ENCODE assay signal across 8 cellular contexts in the genomic region with DNA sequence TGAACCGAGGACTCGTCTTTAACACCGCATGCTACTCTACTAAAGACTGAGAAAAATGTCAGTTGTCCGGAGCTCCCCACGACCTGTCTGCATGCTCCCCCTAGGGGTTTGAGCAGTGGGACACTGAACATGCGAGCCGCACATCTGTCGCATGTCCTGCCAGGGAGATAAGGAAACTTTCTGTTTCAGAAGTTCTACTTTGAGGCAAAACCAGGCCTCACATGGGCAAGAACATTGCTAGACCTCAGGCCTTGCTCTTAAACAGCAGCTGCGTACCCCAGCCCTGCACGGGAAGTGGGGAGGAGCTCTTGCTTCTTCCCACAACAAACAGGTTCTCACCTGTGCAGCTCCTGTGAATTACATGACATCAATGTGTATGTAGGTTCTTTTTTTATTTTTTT. TPM values are rescaled to one million over a fixed set of nuclear protein-coding genes. Genes with fewer than 3 reads are reported as not detected.
DNase-seq lines count a peak whose midpoint lies in the region; ATAC-seq, FAIRE-seq and TF ChIP-seq lines count a peak whose summit lies in the region.

No MANE protein-coding gene starts in this region.

- H3K4me1 ChIP-seq in HepG2 (ENCODE audit: insufficient read depth, low read length), result peaks cover 39% of the 10 kb centered on the region

- no TSS peak for BruUV-seq in HepG2 (replicated peaks; lab: Mats Ljungman, UMichigan)

- CTCF ChIA-PET in HepG2 (lab: Yijun Ruan, JAX; ENCODE audit: low intra/inter-chr PET ratio, low total read pairs), result no interaction called here

- peak overlapping the region; percentile 79 for H3K4me2 ChIP-seq in HepG2 (ENCODE audit: low read depth, low read length)

- ATAC-seq in GM18508 (IDR thresholded peaks at IDR 0.05; ENCODE audit: insufficient read depth, unreplicated experiment) (peak; percentile 38), HG02798 (IDR thresholded peaks at IDR 0.05; ENCODE audit: poor library complexity, unreplicated experiment) (peak; percentile 61), HepG2 (peak; percentile 96)

- peak overlapping the region; percentile 41 for H3K9ac ChIP-seq in HepG2 (ENCODE audit: insufficient read depth, low read depth, low read length)

- TF ChIP-seq EP300 in HepG2 (IDR thresholded peaks at IDR 0.05; ENCODE audit: low read depth in 2 of 2, low read length in 2 of 2) (no peak), HepG2 (CRISPR knock-in tag; IDR thresholded peaks at IDR 0.05; ENCODE audit: borderline replicate concordance) (no peak)

- H3K36me3 ChIP-seq in WERI-Rb-1 (no peaks in the 10 kb centered on the region), HepG2 (replicated peaks in 1 of 2; ENCODE audit: control insufficient read depth in 1 of 2, insufficient read depth in 2 of 2, low read length in 2 of 2) (no peaks in the 10 kb centered on the region)

- intact Hi-C loops in HepG2 (cut with micrococcal nuclease; ENCODE audit: unreplicated experiment), result no loop called here

- TF ChIP-seq CTCF in WERI-Rb-1 (IDR thresholded peaks at IDR 0.05; ENCODE audit: low read depth, low read length), result 0 out of 2 replicates have a peak, but pooled peaks have one; percentile 9
- peak; percentile 67 for TF ChIP-seq CTCF in HepG2 (CRISPR knock-in tag; IDR thresholded peaks at IDR 0.05)

- peak; percentile 77 for FAIRE-seq in HepG2 (lab: Jason Lieb, UNC)

- H2AFZ ChIP-seq in HepG2 (ENCODE audit: low read length), result peak overlapping the region; percentile 94

- TF ChIP-seq RAD21 in HepG2 (CRISPR knock-in tag; IDR thresholded peaks at IDR 0.05), result no peak

- in situ Hi-C loops in HepG2 (cut with HindIII; ENCODE audit: extremely low pct_ligation_motif_present, low pct_unique_long_range_greater_than_20kb), result no loop called here

- H3K4me3 ChIP-seq in WERI-Rb-1 (ENCODE audit: low read depth, low read length) (no peak overlapping the region), HepG2 (replicated peaks in 1 of 3; ENCODE audit: insufficient read depth in 1 of 3, low read depth in 2 of 3, low read length in 3 of 3) (peak overlapping the region in 2 of 3 experiments; percentile 40 to 57; a peak in 5 of 6 replicates)

- H3K79me2 ChIP-seq in HepG2 (ENCODE audit: insufficient read depth, low read length), result no peaks in the 10 kb centered on the region

- WGBS in HepG2 (ENCODE audit: low lambda C conversion rate), result 21% methylated on average over 10 of the region's 10 CpGs

- POLR2A ChIA-PET in HepG2 (lab: Yijun Ruan, JAX), result interaction anchor here (0.9 to 1.0 kb wide), 2 partner anchors 14 to 76 kb away, joined by 3 to 6 read pairs; a partner anchor contains a TSS

- H3K27me3 ChIP-seq in WERI-Rb-1 (ENCODE audit: insufficient read depth, low read depth, severe bottlenecking), result no peaks in the 10 kb centered on the region
- H3K27me3 ChIP-seq in HepG2 (ENCODE audit: control insufficient read depth in 1 of 2, insufficient read depth in 2 of 2, low read length in 2 of 2), result peaks cover 0 to 2% of the 10 kb centered on the region in 2 experiments; a peak in 1 of 5 replicates

- DNase-seq in WERI-Rb-1 (no peak), HepG2 (ENCODE audit: low spot score) (peak; percentile 30), amygdala (lab: John Stamatoyannopoulos, UW) (no peak), dedifferentiated amniotic fluid mesenchymal stem cell (ENCODE audit: extremely low spot score) (no peak), AG08395 (ENCODE audit: low spot score) (no peak), D341Med (ENCODE audit: low spot score) (no peak)

- H3K9me3 ChIP-seq in WERI-Rb-1 (ENCODE audit: severe bottlenecking) (no peaks in the 10 kb centered on the region), HepG2 (ENCODE audit: low read length) (no peaks in the 10 kb centered on the region)

- H4K20me1 ChIP-seq in HepG2 (ENCODE audit: insufficient read depth, low read length), result no peaks in the 10 kb centered on the region

- H3K27ac ChIP-seq in WERI-Rb-1 (no peak overlapping the region), HepG2 (ENCODE audit: extremely low read length, insufficient read depth, low read length) (no peak overlapping the region)

- TF ChIP-seq POLR2A in HepG2 (IDR thresholded peaks at IDR 0.05; ENCODE audit: insufficient read depth in 1 of 2, low read depth in 2 of 2, low read length in 2 of 2), result no peak

TF ChIP-seq in HepG2, 621 proteins besides CTCF, POLR2A, EP300 and RAD21 (continues in another document):
- no peak for TF ChIP-seq IRX3 (CRISPR knock-in tag; IDR thresholded peaks at IDR 0.05; ENCODE audit: borderline replicate concordance, low read depth)
- peak; percentile 47; the same call in 1 of the 2 replicates for TF ChIP-seq SALL1 (CRISPR knock-in tag; IDR thresholded peaks at IDR 0.05)
- TF ChIP-seq ZNF160 (CRISPR knock-in tag; IDR thresholded peaks at IDR 0.05), result no peak
- peak; percentile 25; the same call in 1 of the 2 replicates for TF ChIP-seq SMC3 (IDR thresholded peaks at IDR 0.05; ENCODE audit: low read length)
- TF ChIP-seq, protein P1, sequence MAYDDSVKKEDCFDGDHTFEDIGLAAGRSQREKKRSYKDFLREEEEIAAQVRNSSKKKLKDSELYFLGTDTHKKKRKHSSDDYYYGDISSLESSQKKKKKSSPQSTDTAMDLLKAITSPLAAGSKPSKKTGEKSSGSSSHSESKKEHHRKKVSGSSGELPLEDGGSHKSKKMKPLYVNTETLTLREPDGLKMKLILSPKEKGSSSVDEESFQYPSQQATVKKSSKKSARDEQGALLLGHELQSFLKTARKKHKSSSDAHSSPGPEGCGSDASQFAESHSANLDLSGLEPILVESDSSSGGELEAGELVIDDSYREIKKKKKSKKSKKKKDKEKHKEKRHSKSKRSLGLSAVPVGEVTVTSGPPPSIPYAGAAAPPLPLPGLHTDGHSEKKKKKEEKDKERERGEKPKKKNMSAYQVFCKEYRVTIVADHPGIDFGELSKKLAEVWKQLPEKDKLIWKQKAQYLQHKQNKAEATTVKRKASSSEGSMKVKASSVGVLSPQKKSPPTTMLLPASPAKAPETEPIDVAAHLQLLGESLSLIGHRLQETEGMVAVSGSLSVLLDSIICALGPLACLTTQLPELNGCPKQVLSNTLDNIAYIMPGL (CRISPR knock-in tag; IDR thresholded peaks at IDR 0.05; ENCODE audit: borderline replicate concordance in 1 of 2, low read depth in 1 of 2), result peak in 1 of 2 experiments; percentile 46; a peak in 1 of 4 replicates
- no peak for TF ChIP-seq SETDB1 (CRISPR knock-in tag; IDR thresholded peaks at IDR 0.05; ENCODE audit: borderline replicate concordance)
- no peak for TF ChIP-seq BRD4 (CRISPR knock-in tag; IDR thresholded peaks at IDR 0.05)
- TF ChIP-seq, protein P2, sequence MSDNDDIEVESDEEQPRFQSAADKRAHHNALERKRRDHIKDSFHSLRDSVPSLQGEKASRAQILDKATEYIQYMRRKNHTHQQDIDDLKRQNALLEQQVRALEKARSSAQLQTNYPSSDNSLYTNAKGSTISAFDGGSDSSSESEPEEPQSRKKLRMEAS (IDR thresholded peaks at IDR 0.05), result peak; percentile 41; the same call in 1 of the 2 replicates
- peak; percentile 62 for TF ChIP-seq XRCC5 (optimal IDR thresholded peaks at IDR 0.05; ENCODE audit: low read length)
- no peak for TF ChIP-seq ZNF557 (CRISPR knock-in tag; IDR thresholded peaks at IDR 0.05)
- 0 out of 2 replicates have a peak, but pooled peaks have one; percentile 37 for TF ChIP-seq ZNF546 (CRISPR knock-in tag; conservative IDR thresholded peaks at IDR 0.05)
- TF ChIP-seq, protein P3, sequence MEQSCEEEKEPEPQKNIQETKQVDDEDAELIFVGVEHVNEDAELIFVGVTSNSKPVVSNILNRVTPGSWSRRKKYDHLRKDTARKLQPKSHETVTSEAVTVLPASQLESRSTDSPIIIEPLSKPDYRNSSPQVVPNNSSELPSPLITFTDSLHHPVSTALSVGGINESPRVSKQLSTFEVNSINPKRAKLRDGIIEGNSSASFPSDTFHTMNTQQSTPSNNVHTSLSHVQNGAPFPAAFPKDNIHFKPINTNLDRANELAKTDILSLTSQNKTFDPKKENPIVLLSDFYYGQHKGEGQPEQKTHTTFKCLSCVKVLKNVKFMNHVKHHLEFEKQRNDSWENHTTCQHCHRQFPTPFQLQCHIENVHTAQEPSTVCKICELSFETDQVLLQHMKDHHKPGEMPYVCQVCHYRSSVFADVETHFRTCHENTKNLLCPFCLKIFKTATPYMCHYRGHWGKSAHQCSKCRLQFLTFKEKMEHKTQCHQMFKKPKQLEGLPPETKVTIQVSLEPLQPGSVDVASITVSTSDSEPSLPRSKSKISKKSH (CRISPR knock-in tag; IDR thresholded peaks at IDR 0.05; ENCODE audit: borderline replicate concordance), result 0 out of 2 replicates have a peak, but pooled peaks have one; percentile 30
- TF ChIP-seq SAP130 (CRISPR knock-in tag; IDR thresholded peaks at IDR 0.05; ENCODE audit: low read depth), result 0 out of 2 replicates have a peak, but pooled peaks have one; percentile 9

RNA-seq across cellular contexts. Expression of a gene that starts 30.3 kb away (rescaled TPM):
- total RNA-seq in HepG2 (2016; rRNA removed; fragmentation: Illumina TruSeq; extraction: Trizol), result 10.4 and 10.7 TPM in 2 replicates
- total RNA-seq in HepG2 (2016; cell fraction: cytosol; rRNA removed; fragmentation: Illumina TruSeq; extraction: Trizol; ENCODE audit: low read depth), result 4.8 and 6.9 TPM in 2 replicates
- total RNA-seq in HepG2 (2016; cell fraction: insoluble cytoplasmic fraction; rRNA removed; fragmentation: Illumina TruSeq; extraction: Trizol), result 8.1 and 9.2 TPM in 2 replicates
- total RNA-seq in HepG2 (2016; cell fraction: membrane; rRNA removed; fragmentation: Illumina TruSeq; extraction: Trizol), result 8.7 and 11.4 TPM in 2 replicates
- total RNA-seq in HepG2 (2016; cell fraction: nucleus; rRNA removed; fragmentation: Illumina TruSeq; extraction: Trizol), result 7.9 and 9.8 TPM in 2 replicates
- 38.6 and 41.5 TPM in 2 replicates for polyA plus RNA-seq in HepG2 (2011; rRNA removed)
- 25.1 and 28.9 TPM in 2 replicates for polyA plus RNA-seq in HepG2 (2011; cell fraction: cytosol; rRNA removed)
- polyA plus RNA-seq in HepG2 (2011; cell fraction: nucleus; rRNA removed), result 15.1 and 15.2 TPM in 2 replicates
- 14.4 and 14.8 TPM in 2 replicates for polyA plus RNA-seq in HepG2 (2012)
- 1.7 and 2.5 TPM in 2 replicates for polyA plus RNA-seq in HepG2 (2016; cell fraction: cytosol; fragmentation: Illumina TruSeq; extraction: Trizol; ENCODE audit: low read depth)
- 11.0 and 11.1 TPM in 2 replicates for polyA plus RNA-seq in HepG2 (2016; cell fraction: insoluble cytoplasmic fraction; fragmentation: Illumina TruSeq; extraction: Trizol; ENCODE audit: low read depth)
- polyA plus RNA-seq in HepG2 (2016; cell fraction: membrane; fragmentation: Illumina TruSeq; extraction: Trizol; ENCODE audit: low read depth), result 5.4 and 5.8 TPM in 2 replicates
- 9.9 and 12.3 TPM in 2 replicates for polyA plus RNA-seq in HepG2 (2016; cell fraction: nucleus; fragmentation: Illumina TruSeq; extraction: Trizol; ENCODE audit: insufficient read depth, low read depth)
- polyA minus RNA-seq in HepG2 (2011; rRNA and poly(A)+ RNA removed; ENCODE audit: low replicate concordance), result 67.6 and 68.6 TPM in 2 replicates
- 21.0 and 26.4 TPM in 2 replicates for polyA minus RNA-seq in HepG2 (2011; cell fraction: cytosol; rRNA and poly(A)+ RNA removed)
- polyA minus RNA-seq in HepG2 (2011; cell fraction: nucleus; rRNA and poly(A)+ RNA removed), result 38.2 and 43.6 TPM in 2 replicates

Comparison
In these comparisons a context has a peak if more than half of its experiments do, and no peak if none do; other contexts are left out.
1. ATAC-seq: peak in every context shown above with its lines; median percentile 96 in HepG2; 61 in HG02798; 38 in GM18508.